In genomic region chr7:46468753-46469356, GRCh38 we compare ENCODE assay signal across 16 cellular contexts.
DNase-seq lines count a peak whose midpoint lies in the region; ATAC-seq, FAIRE-seq and TF ChIP-seq lines count a peak whose summit lies in the region.
"Had no signal": no experiment of that assay in that cellular context is flagged by ENCODE, and none has a peak within 500 bp of the region (broad histone marks: within the 10 kb centered on the region; RNA-seq: fewer than 3 reads in every experiment).

No MANE protein-coding gene starts in this region.

- H3K27me3 Mint-ChIP-seq in activated T-cell treated with anti-CD3 and anti-CD28 coated beads, Interleukin-2, amount 50 U/mL, for 24 hours = no peaks in the 10 kb centered on the region
- H3K27me3 Mint-ChIP-seq: activated B cell treated with CpG ODN at 0.5 μM for 24 hours, naive B cell had no signal

- no peaks in the 10 kb centered on the region for H3K4me1 ChIP-seq in GM12878 (ENCODE audit: control insufficient read depth, insufficient read depth, low read length)
- H3K4me1 ChIP-seq: esophagus squamous epithelium, tibial nerve had no signal

- no peak overlapping the region for H3K27ac ChIP-seq in GM12878 (ENCODE audit: control insufficient read depth, insufficient read depth)
- H3K27ac ChIP-seq: esophagus squamous epithelium, tibial nerve had no signal

- peaks cover 9% of the 10 kb centered on the region; the same call in 1 of the 3 replicates for H3K9me3 ChIP-seq in GM12878 (replicated peaks; ENCODE audit: control insufficient read depth, insufficient read depth, low read length)

- 36% methylated on average over 5 of the region's 6 CpGs for WGBS in GM12878 (ENCODE audit: insufficient coverage, insufficient replicate concordance, low lambda C conversion rate, missing lambda C conversion rate)

- H3K4me2 ChIP-seq in GM12878 (ENCODE audit: control insufficient read depth, insufficient read depth) = no peak overlapping the region

- H3K27ac Mint-ChIP-seq in activated T-cell treated with anti-CD3 and anti-CD28 coated beads, Interleukin-2, amount 50 U/mL, for 24 hours = no peak overlapping the region
- H3K27ac Mint-ChIP-seq: activated B cell treated with CpG ODN at 0.5 μM for 24 hours; activated T-helper 1 cell treated with anti-CD3 and anti-CD28 coated beads, Interleukin-12 subunit alpha, Interleukin-12 subunit beta, Interleukin-2, Interleukin-4 antibody, amounts not matched to agents 30 ng/mL and 10 ng/mL and 1 ng/mL, durations not matched to agents 14 hours and 24 hours and 36 hours; naive B cell had no signal

- FAIRE-seq in GM12878 (lab: Jason Lieb, UNC) = no peak
- FAIRE-seq: GM12891 had no signal

- POLR2A ChIA-PET in GM12878 (lab: Charles Lee) = no interaction called here

- H3K27me3 ChIP-seq in GM12878 (replicated peaks in 1 of 2; ENCODE audit: control insufficient read depth in 2 of 2, insufficient read depth in 2 of 2, low read length in 1 of 2) = no peaks in the 10 kb centered on the region
- H3K27me3 ChIP-seq: esophagus squamous epithelium, tibial nerve had no signal

- H3K36me3 Mint-ChIP-seq in activated T-cell treated with anti-CD3 and anti-CD28 coated beads, Interleukin-2, amount 50 U/mL, for 24 hours (ENCODE audit: low read depth) = peaks cover 8% of the 10 kb centered on the region

- intact Hi-C loops in GM12878 (cut with micrococcal nuclease; ENCODE audit: unreplicated experiment) = no loop called here

- no peaks in the 10 kb centered on the region for H3K79me2 ChIP-seq in GM12878 (ENCODE audit: control insufficient read depth, insufficient read depth, low read length)

- H3K9me3 Mint-ChIP-seq in activated T-cell treated with anti-CD3 and anti-CD28 coated beads, Interleukin-2, amount 50 U/mL, for 24 hours = peaks cover 59% of the 10 kb centered on the region

- H3K4me1 Mint-ChIP-seq in activated T-cell treated with anti-CD3 and anti-CD28 coated beads, Interleukin-2, amount 50 U/mL, for 24 hours (ENCODE audit: low read depth) = no peaks in the 10 kb centered on the region
- H3K4me1 Mint-ChIP-seq: activated B cell treated with CpG ODN at 0.5 μM for 24 hours, naive B cell had no signal

- no peak overlapping the region for H3K4me3 ChIP-seq in Jurkat, Clone E6-1 (ENCODE audit: low read length)
- no peak overlapping the region for H3K4me3 ChIP-seq in GM12878
- H3K4me3 ChIP-seq: esophagus squamous epithelium, tibial nerve had no signal

- H3K9ac ChIP-seq in GM12878 (ENCODE audit: control insufficient read depth, insufficient read depth, low read length) = no peak overlapping the region

- BruUV-seq in GM12878 (replicated peaks; lab: Mats Ljungman, UMichigan) = no TSS peak

- no peaks in the 10 kb centered on the region for H4K20me1 ChIP-seq in GM12878 (ENCODE audit: control insufficient read depth, insufficient read depth)

- H3K36me3 ChIP-seq in GM12878 (ENCODE audit: control insufficient read depth in 2 of 2, insufficient read depth in 2 of 2, low read length in 1 of 2) = no peaks in the 10 kb centered on the region
- H3K36me3 ChIP-seq: esophagus squamous epithelium, tibial nerve had no signal

- no peak for TF ChIP-seq CTCF in GM12878 (IDR thresholded peaks at IDR 0.05 in 2 of 3, conservative IDR thresholded peaks at IDR 0.05 in 1 of 3; ENCODE audit: control insufficient read depth in 2 of 3, extremely low read depth in 1 of 3, insufficient read depth in 1 of 3, low read depth in 3 of 3, low read length in 3 of 3)

- TF ChIP-seq POLR2A in GM12878 (IDR thresholded peaks at IDR 0.05; ENCODE audit: low read depth, low read length) = no peak

- RAD21 ChIA-PET in GM12878 (lab: Charles Lee; ENCODE audit: unreplicated experiment) = no interaction called here

- H2AFZ ChIP-seq in GM12878 (ENCODE audit: control insufficient read depth, low read depth, low read length) = no peak overlapping the region

- no peak overlapping the region for H3K4me3 Mint-ChIP-seq in activated T-cell treated with anti-CD3 and anti-CD28 coated beads, Interleukin-2, amount 50 U/mL, for 24 hours
- H3K4me3 Mint-ChIP-seq: activated B cell treated with CpG ODN at 0.5 μM for 24 hours; activated T-helper 1 cell treated with anti-CD3 and anti-CD28 coated beads, Interleukin-12 subunit alpha, Interleukin-12 subunit beta, Interleukin-2, Interleukin-4 antibody, amounts not matched to agents 30 ng/mL and 10 ng/mL and 1 ng/mL, durations not matched to agents 14 hours and 24 hours and 36 hours had no signal

- SMC1A ChIA-PET in GM12878 (lab: Charles Lee; ENCODE audit: uncharacterized antibody, unreplicated experiment) = interaction anchor here (1.0 kb wide), 1 partner anchor 22 kb away, joined by 3 read pairs; no protein-coding TSS in a partner anchor

- TF ChIP-seq EP300 in GM12878 (IDR thresholded peaks at IDR 0.05; ENCODE audit: borderline replicate concordance in 1 of 2, control insufficient read depth in 1 of 2, low read depth in 2 of 2, low read length in 2 of 2) = no peak

- in situ Hi-C loops in GM12878 (cut with MboI) = no loop called here

- peak; percentile 61 for DNase-seq in DMS53 (lab: John Stamatoyannopoulos, UW)
- no peak for DNase-seq in DMS53 treated with DMSO at 0.1 percent for 48 hours (lab: John Stamatoyannopoulos, UW; ENCODE audit: unreplicated experiment)
- DNase-seq in Jurkat, Clone E6-1 (ENCODE audit: low read depth, low spot score) = peak; percentile 18
- DNase-seq in GM12878 (ENCODE audit: low read depth, low spot score) = no peak
- peak; percentile 25 to 53 for DNase-seq in lung microvascular endothelial cell (ENCODE audit: low read depth in 2 of 2)
- DNase-seq in activated T-cell treated with anti-CD3 and anti-CD28 coated beads, Interleukin-2, amount 50 U/mL, for 24 hours = no peak
- DNase-seq in NCI-H1105 treated with DMSO at 0.1 percent for 48 hours (lab: John Stamatoyannopoulos, UW) = no peak
- DNase-seq in effector CD4-positive, alpha-beta T cell = no peak
- DNase-seq: 8988T, activated B cell treated with CpG ODN at 0.5 μM for 24 hours, esophagus squamous epithelium, naive B cell, SIG-M5 had no signal

- ATAC-seq in GM12878 = no peak

- TF ChIP-seq RAD21 in GM12878 (IDR thresholded peaks at IDR 0.05; ENCODE audit: insufficient read depth, low read depth, low read length) = no peak

- CTCF ChIA-PET in GM12878 (lab: Yijun Ruan, JAX) = no interaction called here

TF ChIP-seq in GM12878, 131 proteins besides CTCF, POLR2A, EP300 and RAD21:
- TF ChIP-seq CBX3 (IDR thresholded peaks at IDR 0.05; ENCODE audit: borderline replicate concordance, low read depth) = peak; percentile 68; the same call in 1 of the 2 replicates
- 0 out of 2 replicates have a peak, but pooled peaks have one; percentile 38 for TF ChIP-seq CEBPZ (IDR thresholded peaks at IDR 0.05; ENCODE audit: low read depth, low read length)
- TF ChIP-seq SP1 (IDR thresholded peaks at IDR 0.05; ENCODE audit: low read depth, low read length) = no peak
- 0 out of 2 replicates have a peak, but pooled peaks have one; percentile 22 for TF ChIP-seq YY1 (IDR thresholded peaks at IDR 0.05; ENCODE audit: low read depth, low read length)
- peak; percentile 100 for TF ChIP-seq CBX5 (IDR thresholded peaks at IDR 0.05; ENCODE audit: low read depth)

Comparison
In these comparisons a context has a peak if more than half of its experiments do, and no peak if none do; other contexts are left out.
1. DNase-seq: peak in DMS53 (single experiment), Jurkat, Clone E6-1 (single experiment) and lung microvascular endothelial cell (2 of 2); none in DMS53 treated with DMSO at 0.1 percent for 48 hours (single experiment), GM12878 (single experiment), activated T-cell treated with anti-CD3 and anti-CD28 coated beads, Interleukin-2, amount 50 U/mL, for 24 hours (single experiment), NCI-H1105 treated with DMSO at 0.1 percent for 48 hours (single experiment) and effector CD4-positive, alpha-beta T cell (single experiment).